In genomic region chr2:9407363-9407811, GRCh38 we compare ENCODE assay signal across 26 cellular contexts. TPM values are rescaled to one million over a fixed set of nuclear protein-coding genes. Genes with fewer than 3 reads are reported as not detected.
A peak's percentile ranks its signal among the peaks of the same experiment; 100 is the strongest.
DNase-seq lines count a peak whose midpoint lies in the region; ATAC-seq and TF ChIP-seq lines count a peak whose summit lies in the region.
"Had no signal": no experiment of that assay in that cellular context is flagged by ENCODE, and none has a peak within 500 bp of the region (broad histone marks: within the 10 kb centered on the region; RNA-seq: fewer than 3 reads in every experiment).

No MANE protein-coding gene starts in this region.

- H3K4me3 Mint-ChIP-seq in MCF 10A (ENCODE audit: unreplicated experiment) = no peak overlapping the region
- H3K4me3 Mint-ChIP-seq in endodermal cell = no peak overlapping the region
- H3K4me3 Mint-ChIP-seq in mesothelial cell of epicardium = no peak overlapping the region
- H3K4me3 Mint-ChIP-seq: activated CD4-positive, alpha-beta T cell treated with anti-CD3 and anti-CD28 coated beads, Interleukin-2, amount 10 ng/mL, durations not matched to agents 7 days and 5 days; activated naive CD4-positive, alpha-beta T cell treated with anti-CD3 and anti-CD28 coated beads, Interleukin-2, amount 10 ng/mL, durations not matched to agents 7 days and 5 days; activated T-helper 1 cell treated with anti-CD3 and anti-CD28 coated beads, Interleukin-12 subunit alpha, Interleukin-12 subunit beta, Interleukin-2, Interleukin-4 antibody, amounts not matched to agents 30 ng/mL and 10 ng/mL and 1 ng/mL, durations not matched to agents 14 hours and 24 hours and 36 hours; B cell; central memory CD8-positive, alpha-beta T cell; naive B cell had no signal

- no peak overlapping the region for H4K8ac ChIP-seq in mesenchymal stem cell (ENCODE audit: low read length)

- H2BK5ac ChIP-seq in mesenchymal stem cell (ENCODE audit: low read depth, low read length, poor library complexity, severe bottlenecking) = no peak overlapping the region

- POLR2A ChIA-PET in MCF 10A (lab: Yijun Ruan, JAX) = interaction anchor here (0.7 to 2.7 kb wide), 3 partner anchors 11 to 75 kb away, joined by 3 to 17 read pairs (median 3); partner anchors contain the start of genes CPSF3 and ITGB1BP1

- no peak for TF ChIP-seq EP300 in suprapubic skin (IDR thresholded peaks at IDR 0.05)

- H3K4ac ChIP-seq in mesenchymal stem cell (ENCODE audit: low read depth in 1 of 2, low read length in 2 of 2) = no peak overlapping the region

- H3K27me3 ChIP-seq in breast epithelium (no peaks in the 10 kb centered on the region), endodermal cell (ENCODE audit: control insufficient read depth, insufficient read depth, low read length, poor library complexity, severe bottlenecking) (no peaks in the 10 kb centered on the region), subcutaneous abdominal adipose tissue (ENCODE audit: control insufficient read depth in 5 of 5, insufficient read depth in 4 of 5, low read length in 5 of 5) (no peaks in the 10 kb centered on the region), mesenchymal stem cell (ENCODE audit: control insufficient read depth in 1 of 2, insufficient read depth in 1 of 2, low read length in 2 of 2) (no peaks in the 10 kb centered on the region), suprapubic skin (no peaks in the 10 kb centered on the region)
- H3K27me3 ChIP-seq: pancreas, uterus had no signal

- no peak overlapping the region for H3K14ac ChIP-seq in mesenchymal stem cell (ENCODE audit: low read length in 2 of 2)

- intact Hi-C loops in MCF 10A (cut with micrococcal nuclease) = no loop called here
- intact Hi-C loops in breast epithelium (cut with DNase I; ENCODE audit: low total_unique reads) = no loop called here

- H3K27ac ChIP-seq in breast epithelium (peak overlapping the region in 1 of 2 donors; percentile 50), endodermal cell (ENCODE audit: low read depth, low read length) (peak overlapping the region; percentile 54), subcutaneous abdominal adipose tissue (ENCODE audit: low read depth, low read length) (peak overlapping the region; percentile 77), mesenchymal stem cell (ENCODE audit: low read length, poor library complexity, severe bottlenecking) (no peak overlapping the region), suprapubic skin (no peak overlapping the region)
- H3K27ac ChIP-seq: A549, pancreas, uterus had no signal

- no peaks in the 10 kb centered on the region for H3K9me3 ChIP-seq in breast epithelium
- no peaks in the 10 kb centered on the region for H3K9me3 ChIP-seq in endodermal cell (ENCODE audit: control insufficient read depth, low read length)
- H3K9me3 ChIP-seq in subcutaneous abdominal adipose tissue (ENCODE audit: control insufficient read depth in 5 of 5, low read length in 5 of 5) = no peaks in the 10 kb centered on the region
- no peaks in the 10 kb centered on the region for H3K9me3 ChIP-seq in mesenchymal stem cell (ENCODE audit: control insufficient read depth, low read length)
- no peaks in the 10 kb centered on the region for H3K9me3 ChIP-seq in suprapubic skin
- H3K9me3 ChIP-seq: A549, pancreas, uterus had no signal

- H3K36me3 ChIP-seq in breast epithelium (no peaks in the 10 kb centered on the region), endodermal cell (ENCODE audit: control insufficient read depth, insufficient read depth, low read length) (peaks cover 9% of the 10 kb centered on the region), subcutaneous abdominal adipose tissue (ENCODE audit: control insufficient read depth in 5 of 5, insufficient read depth in 5 of 5, low read length in 5 of 5) (peaks cover 11 to 69% (median 41%) of the 10 kb centered on the region in 5 donors), mesenchymal stem cell (ENCODE audit: control insufficient read depth in 1 of 2, insufficient read depth in 2 of 2, low read depth in 1 of 2, low read length in 2 of 2) (peaks cover 35 to 89% of the 10 kb centered on the region in 2 experiments), suprapubic skin (peaks cover 42% of the 10 kb centered on the region)
- H3K36me3 ChIP-seq: uterus had no signal

- H3K36me3 Mint-ChIP-seq in MCF 10A (ENCODE audit: insufficient read depth, unreplicated experiment) = peaks cover 81% of the 10 kb centered on the region
- peaks cover 10% of the 10 kb centered on the region for H3K36me3 Mint-ChIP-seq in endodermal cell (ENCODE audit: low read depth)
- peaks cover 9% of the 10 kb centered on the region for H3K36me3 Mint-ChIP-seq in mesothelial cell of epicardium

- DNase-seq in MCF 10A (ENCODE audit: unreplicated experiment) = no peak
- DNase-seq in breast epithelium (ENCODE audit: low spot score in 2 of 2) = no peak
- DNase-seq in endodermal cell = no peak
- DNase-seq in mesothelial cell of epicardium (ENCODE audit: low spot score in 2 of 2, unreplicated experiment in 2 of 2) = peak in 1 of 2 experiments; percentile 19
- no peak for DNase-seq in mesenchymal stem cell
- DNase-seq in suprapubic skin (ENCODE audit: low spot score in 2 of 2) = no peak
- DNase-seq: activated CD4-positive, alpha-beta T cell treated with anti-CD3 and anti-CD28 coated beads, Interleukin-2, amount 10 ng/mL, durations not matched to agents 7 days and 5 days; activated naive CD4-positive, alpha-beta T cell treated with anti-CD3 and anti-CD28 coated beads, Interleukin-2, amount 10 ng/mL, durations not matched to agents 7 days and 5 days; dermis blood vessel endothelial cell; DMS79 treated with DMSO at 0.1 percent for 48 hours; Karpas-422; mesendoderm; MV-4-11; naive B cell; NCI-H187; NCI-H526 treated with DMSO at 0.1 percent for 48 hours; T-helper 2 cell had no signal

- H3K4me1 Mint-ChIP-seq in MCF 10A (ENCODE audit: insufficient read depth, unreplicated experiment) (peaks cover 9% of the 10 kb centered on the region), endodermal cell (peaks cover 6% of the 10 kb centered on the region), mesothelial cell of epicardium (peaks cover 18% of the 10 kb centered on the region)
- H3K4me1 Mint-ChIP-seq: activated CD4-positive, alpha-beta T cell treated with anti-CD3 and anti-CD28 coated beads, Interleukin-2, amount 10 ng/mL, durations not matched to agents 7 days and 5 days; B cell; central memory CD8-positive, alpha-beta T cell had no signal

- H3K9ac ChIP-seq in endodermal cell (ENCODE audit: extremely low read depth, low read length, poor library complexity, severe bottlenecking) = no peak overlapping the region
- no peak overlapping the region for H3K9ac ChIP-seq in subcutaneous abdominal adipose tissue (ENCODE audit: low read length in 5 of 5)
- no peak overlapping the region for H3K9ac ChIP-seq in mesenchymal stem cell (ENCODE audit: low read length)

- no peak for ATAC-seq in GM21423 (IDR thresholded peaks at IDR 0.05; ENCODE audit: unreplicated experiment)
- ATAC-seq: pancreas, SK-N-SH treated with all-trans-retinoic acid at 6 μM for 48 hours had no signal

- no peak overlapping the region for H3K23ac ChIP-seq in mesenchymal stem cell (ENCODE audit: low read length in 2 of 2)

- H3K27me3 Mint-ChIP-seq in MCF 10A (ENCODE audit: insufficient read depth, unreplicated experiment) (no peaks in the 10 kb centered on the region), endodermal cell (ENCODE audit: insufficient read depth) (no peaks in the 10 kb centered on the region), mesothelial cell of epicardium (ENCODE audit: low read depth) (no peaks in the 10 kb centered on the region)
- H3K27me3 Mint-ChIP-seq: activated CD4-positive, alpha-beta T cell treated with anti-CD3 and anti-CD28 coated beads, Interleukin-2, amount 10 ng/mL, durations not matched to agents 7 days and 5 days; activated naive CD4-positive, alpha-beta T cell treated with anti-CD3 and anti-CD28 coated beads, Interleukin-2, amount 10 ng/mL, durations not matched to agents 7 days and 5 days; B cell; central memory CD8-positive, alpha-beta T cell; naive B cell had no signal

- H4K91ac ChIP-seq in mesenchymal stem cell (ENCODE audit: low read length) = no peak overlapping the region

- H2BK120ac ChIP-seq in mesenchymal stem cell (ENCODE audit: low read depth, low read length) = no peak overlapping the region

- WGBS in endodermal cell (ENCODE audit: insufficient coverage in 1 of 2, insufficient read length in 1 of 2), 2 experiments = 90 to 94% methylated on average over 8 of the region's 8 CpGs
- WGBS in mesenchymal stem cell = 95% methylated on average over 8 of the region's 8 CpGs
- WGBS in suprapubic skin = 81% methylated on average over 7 of the region's 8 CpGs

- no peak overlapping the region for H3K4me2 ChIP-seq in mesenchymal stem cell (ENCODE audit: low read length, poor library complexity, severe bottlenecking)
- H3K4me2 ChIP-seq: A549 had no signal

- peak overlapping the region; percentile 59 for H3K27ac Mint-ChIP-seq in MCF 10A (ENCODE audit: low read depth, unreplicated experiment)
- H3K27ac Mint-ChIP-seq in endodermal cell = no peak overlapping the region
- peak overlapping the region; percentile 69 for H3K27ac Mint-ChIP-seq in mesothelial cell of epicardium
- H3K27ac Mint-ChIP-seq: activated CD4-positive, alpha-beta T cell treated with anti-CD3 and anti-CD28 coated beads, Interleukin-2, amount 10 ng/mL, durations not matched to agents 7 days and 5 days; activated naive CD4-positive, alpha-beta T cell treated with anti-CD3 and anti-CD28 coated beads, Interleukin-2, amount 10 ng/mL, durations not matched to agents 7 days and 5 days; B cell; naive B cell had no signal

- H2AK5ac ChIP-seq in mesenchymal stem cell (ENCODE audit: low read length, severe bottlenecking) = no peak overlapping the region

- TF ChIP-seq CTCF in MCF 10A (IDR thresholded peaks at IDR 0.05; ENCODE audit: unreplicated experiment) = no peak
- no peak for TF ChIP-seq CTCF in breast epithelium (IDR thresholded peaks at IDR 0.05)
- no peak for TF ChIP-seq CTCF in endodermal cell (conservative IDR thresholded peaks at IDR 0.05)
- no peak for TF ChIP-seq CTCF in mesothelial cell of epicardium (IDR thresholded peaks at IDR 0.05; ENCODE audit: unreplicated experiment)
- TF ChIP-seq CTCF in suprapubic skin (IDR thresholded peaks at IDR 0.05) = no peak

- no peak overlapping the region for H3K18ac ChIP-seq in mesenchymal stem cell (ENCODE audit: low read depth in 1 of 2, low read length in 2 of 2)

- H3K79me1 ChIP-seq in mesenchymal stem cell (replicated peaks; ENCODE audit: low read length, poor library complexity, severe bottlenecking) = peaks cover 12% of the 10 kb centered on the region

- H3K9me3 Mint-ChIP-seq in MCF 10A (ENCODE audit: unreplicated experiment) (no peaks in the 10 kb centered on the region), endodermal cell (no peaks in the 10 kb centered on the region), mesothelial cell of epicardium (no peaks in the 10 kb centered on the region)
- H3K9me3 Mint-ChIP-seq: activated CD4-positive, alpha-beta T cell treated with anti-CD3 and anti-CD28 coated beads, Interleukin-2, amount 10 ng/mL, durations not matched to agents 7 days and 5 days; activated naive CD4-positive, alpha-beta T cell treated with anti-CD3 and anti-CD28 coated beads, Interleukin-2, amount 10 ng/mL, durations not matched to agents 7 days and 5 days; activated T-helper 1 cell treated with anti-CD3 and anti-CD28 coated beads, Interleukin-12 subunit alpha, Interleukin-12 subunit beta, Interleukin-2, Interleukin-4 antibody, amounts not matched to agents 30 ng/mL and 10 ng/mL and 1 ng/mL, durations not matched to agents 14 hours and 24 hours and 36 hours; central memory CD8-positive, alpha-beta T cell; naive B cell had no signal

- H3K4me1 ChIP-seq in breast epithelium (peaks cover 0 to 3% of the 10 kb centered on the region in 2 donors), endodermal cell (ENCODE audit: control insufficient read depth, insufficient read depth, low read length) (no peaks in the 10 kb centered on the region), subcutaneous abdominal adipose tissue (ENCODE audit: control insufficient read depth in 5 of 5, insufficient read depth in 5 of 5, low read length in 5 of 5) (peaks cover 0 to 47% (median 29%) of the 10 kb centered on the region in 5 donors), mesenchymal stem cell (ENCODE audit: control insufficient read depth, insufficient read depth, low read depth, low read length) (peaks cover 4% of the 10 kb centered on the region), suprapubic skin (peaks cover 4% of the 10 kb centered on the region)
- H3K4me1 ChIP-seq: pancreas, uterus had no signal

- BruUV-seq in MCF 10A (replicated peaks; lab: Mats Ljungman, UMichigan) = no TSS peak

- TF ChIP-seq POLR2A in breast epithelium (IDR thresholded peaks at IDR 0.05) (no peak), suprapubic skin (IDR thresholded peaks at IDR 0.05) (no peak)

- H2BK12ac ChIP-seq in mesenchymal stem cell (ENCODE audit: low read length in 2 of 2) = no peak overlapping the region

- CTCF ChIA-PET in MCF 10A (lab: Yijun Ruan, JAX) = no interaction called here

- H3K4me3 ChIP-seq in breast epithelium = no peak overlapping the region
- no peak overlapping the region for H3K4me3 ChIP-seq in endodermal cell (ENCODE audit: low read length)
- no peak overlapping the region for H3K4me3 ChIP-seq in subcutaneous abdominal adipose tissue (ENCODE audit: low read depth in 1 of 5, low read length in 5 of 5)
- H3K4me3 ChIP-seq in mesenchymal stem cell (ENCODE audit: insufficient read depth in 1 of 2, low read depth in 1 of 2, low read length in 2 of 2) = no peak overlapping the region
- H3K4me3 ChIP-seq in suprapubic skin = no peak overlapping the region
- H3K4me3 ChIP-seq: A549, pancreas, uterus had no signal

- H2AFZ ChIP-seq in mesenchymal stem cell (ENCODE audit: low read depth, low read length) = no peak overlapping the region

- H2BK15ac ChIP-seq in mesenchymal stem cell (ENCODE audit: low read depth, poor library complexity, severe bottlenecking) = no peak overlapping the region

RNA-seq across cellular contexts. Expression of gene ITGB1BP1, which starts 15.9 kb away (rescaled TPM):
- total RNA-seq in MCF 10A (2022) = 124 and 125 TPM in 2 replicates
- 100 to 1,000 TPM in 1 of 3 donors, 10 to 100 TPM in 2; 35.7 to 271 (median 63.3) TPM for total RNA-seq in breast epithelium
- 10 to 100 TPM; 34.9 to 58.9 TPM for total RNA-seq in endodermal cell
- polyA plus RNA-seq in endodermal cell (2013, experiment 1 of 2) = 42.8 TPM
- polyA plus RNA-seq in endodermal cell (2013, experiment 2 of 2) = 47.2 TPM
- 35.9 to 39.8 TPM (median 38.0 TPM) in 3 replicates for total RNA-seq in mesothelial cell of epicardium
- polyA plus RNA-seq in mesenchymal stem cell (2013, experiment 1 of 2) = 138 TPM
- 132 TPM for polyA plus RNA-seq in mesenchymal stem cell (2013, experiment 2 of 2)
- total RNA-seq in suprapubic skin = 10 to 100 TPM; 24.9 to 50.9 (median 30.8) TPM

RNA-seq across cellular contexts. Expression of gene CPSF3, which starts 16.1 kb away (rescaled TPM):
- 51.0 and 51.6 TPM in 2 replicates for total RNA-seq in MCF 10A (2022)
- 10 to 100 TPM; 18.1 to 26.2 (median 23.1) TPM for total RNA-seq in breast epithelium
- total RNA-seq in endodermal cell = 10 to 100 TPM; 75.0 to 85.2 TPM
- 95.0 TPM for polyA plus RNA-seq in endodermal cell (2013, experiment 1 of 2)
- polyA plus RNA-seq in endodermal cell (2013, experiment 2 of 2) = 83.4 TPM
- total RNA-seq in mesothelial cell of epicardium = 44.9 to 47.3 TPM (median 45.1 TPM) in 3 replicates
- 26.5 TPM for polyA plus RNA-seq in mesenchymal stem cell (2013, experiment 1 of 2)
- polyA plus RNA-seq in mesenchymal stem cell (2013, experiment 2 of 2) = 27.3 TPM
- 10 to 100 TPM; 20.5 to 48.5 (median 29.2) TPM for total RNA-seq in suprapubic skin

Comparison
In these comparisons a context has a peak if more than half of its experiments do, and no peak if none do; other contexts are left out.
1. H3K27ac ChIP-seq: peak in endodermal cell (single experiment) and subcutaneous abdominal adipose tissue (single experiment); none in mesenchymal stem cell (single experiment) and suprapubic skin (single experiment).